10 cellular contexts compared by ENCODE assay signal in the genomic region with DNA sequence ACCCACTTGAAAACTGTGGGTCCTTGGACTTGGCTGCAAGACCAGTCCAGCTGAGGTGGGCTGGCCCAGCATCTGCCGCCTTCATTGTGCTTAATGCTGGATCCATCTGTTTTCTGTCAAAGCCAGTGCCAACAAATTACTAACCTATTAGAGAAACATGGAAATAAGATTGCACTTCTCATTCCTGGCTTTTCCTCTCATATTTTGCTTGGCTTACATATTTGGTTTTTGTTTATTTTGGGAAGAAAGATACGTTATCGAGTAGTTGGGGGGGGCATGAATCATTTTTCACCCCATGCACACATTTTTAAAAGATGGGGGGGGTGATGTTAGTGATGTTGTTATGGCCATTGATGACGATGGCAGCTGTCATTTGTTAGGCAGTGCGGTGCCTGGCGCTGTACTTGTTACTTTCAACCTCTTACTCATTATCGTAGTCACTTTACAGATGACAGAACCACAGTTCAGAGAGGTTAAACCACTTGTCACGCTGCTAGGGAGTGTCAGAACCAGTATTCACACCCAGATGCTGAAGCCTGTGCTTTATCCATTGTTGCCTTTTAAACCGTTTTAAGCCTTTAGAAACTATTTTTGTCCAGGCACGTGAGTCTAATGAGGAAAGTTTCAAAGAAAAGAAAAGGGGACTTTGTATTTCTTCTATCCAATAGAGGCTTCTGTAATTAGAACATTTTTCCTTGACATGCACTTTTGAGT.
DNase-seq lines count a peak whose midpoint lies in the region; ATAC-seq and TF ChIP-seq lines count a peak whose summit lies in the region.
"Had no signal": no experiment of that assay in that cellular context is flagged by ENCODE, and none has a peak within 500 bp of the region (broad histone marks: within the 10 kb centered on the region; RNA-seq: fewer than 3 reads in every experiment).

No MANE protein-coding gene starts in this region.

- H3K9me3 Mint-ChIP-seq in type B pancreatic cell = no peaks in the 10 kb centered on the region
- H3K9me3 Mint-ChIP-seq: activated B cell treated with CpG ODN at 0.5 μM for 24 hours had no signal

- H3K27ac Mint-ChIP-seq in type B pancreatic cell = no peak overlapping the region
- H3K27ac Mint-ChIP-seq: activated B cell treated with CpG ODN at 0.5 μM for 24 hours had no signal

- ATAC-seq in GM18867 (IDR thresholded peaks at IDR 0.05; ENCODE audit: unreplicated experiment) = peak; percentile 98
- no peak for ATAC-seq in GM18861 (IDR thresholded peaks at IDR 0.05; ENCODE audit: unreplicated experiment)
- ATAC-seq: K562 had no signal

- H3K4me1 Mint-ChIP-seq in type B pancreatic cell (ENCODE audit: unreplicated experiment) = peaks cover 42% of the 10 kb centered on the region
- H3K4me1 Mint-ChIP-seq: activated B cell treated with CpG ODN at 0.5 μM for 24 hours had no signal

- H3K4me3 Mint-ChIP-seq in type B pancreatic cell = no peak overlapping the region
- H3K4me3 Mint-ChIP-seq: activated B cell treated with CpG ODN at 0.5 μM for 24 hours had no signal

- DNase-seq in fibroblast of gingiva (ENCODE audit: low read depth) = peak; percentile 81
- DNase-seq in stimulated activated CD4-positive, alpha-beta T cell treated with anti-CD3 and anti-CD28 coated beads, Interleukin-1b, Interleukin-23, amount 100 ng/mL, for 48 hours = peak; percentile 63
- DNase-seq in NCI-H510A (lab: John Stamatoyannopoulos, UW) = no peak
- DNase-seq in NCI-H345 (lab: John Stamatoyannopoulos, UW) = no peak
- DNase-seq in type B pancreatic cell (ENCODE audit: extremely low spot score, unreplicated experiment) = no peak
- DNase-seq: activated B cell treated with CpG ODN at 0.5 μM for 24 hours had no signal

- H3K36me3 Mint-ChIP-seq in type B pancreatic cell = peaks cover 26% of the 10 kb centered on the region

- no peak for TF ChIP-seq CTCF in type B pancreatic cell (conservative IDR thresholded peaks at IDR 0.05)

- no peaks in the 10 kb centered on the region for H3K27me3 Mint-ChIP-seq in type B pancreatic cell
- H3K27me3 Mint-ChIP-seq: activated B cell treated with CpG ODN at 0.5 μM for 24 hours had no signal

TF ChIP-seq in PFSK-1, 5 proteins besides CTCF, POLR2A, EP300 and RAD21:
- TF ChIP-seq TAF1 (IDR thresholded peaks at IDR 0.05; ENCODE audit: borderline replicate concordance, insufficient read depth, low read length) (0 out of 2 replicates have a peak, but pooled peaks have one; percentile 28), SIN3A (IDR thresholded peaks at IDR 0.05; ENCODE audit: borderline replicate concordance, insufficient read depth, low read length) (peak; percentile 59; the same call in 1 of the 2 replicates), FOXP2 (optimal IDR thresholded peaks at IDR 0.05; ENCODE audit: borderline replicate concordance, extremely low read depth, extremely low read length, insufficient read depth) (no peak), POLR2AphosphoS5 (IDR thresholded peaks at IDR 0.05; ENCODE audit: low read depth, low read length) (no peak)
- TF ChIP-seq, protein P1, sequence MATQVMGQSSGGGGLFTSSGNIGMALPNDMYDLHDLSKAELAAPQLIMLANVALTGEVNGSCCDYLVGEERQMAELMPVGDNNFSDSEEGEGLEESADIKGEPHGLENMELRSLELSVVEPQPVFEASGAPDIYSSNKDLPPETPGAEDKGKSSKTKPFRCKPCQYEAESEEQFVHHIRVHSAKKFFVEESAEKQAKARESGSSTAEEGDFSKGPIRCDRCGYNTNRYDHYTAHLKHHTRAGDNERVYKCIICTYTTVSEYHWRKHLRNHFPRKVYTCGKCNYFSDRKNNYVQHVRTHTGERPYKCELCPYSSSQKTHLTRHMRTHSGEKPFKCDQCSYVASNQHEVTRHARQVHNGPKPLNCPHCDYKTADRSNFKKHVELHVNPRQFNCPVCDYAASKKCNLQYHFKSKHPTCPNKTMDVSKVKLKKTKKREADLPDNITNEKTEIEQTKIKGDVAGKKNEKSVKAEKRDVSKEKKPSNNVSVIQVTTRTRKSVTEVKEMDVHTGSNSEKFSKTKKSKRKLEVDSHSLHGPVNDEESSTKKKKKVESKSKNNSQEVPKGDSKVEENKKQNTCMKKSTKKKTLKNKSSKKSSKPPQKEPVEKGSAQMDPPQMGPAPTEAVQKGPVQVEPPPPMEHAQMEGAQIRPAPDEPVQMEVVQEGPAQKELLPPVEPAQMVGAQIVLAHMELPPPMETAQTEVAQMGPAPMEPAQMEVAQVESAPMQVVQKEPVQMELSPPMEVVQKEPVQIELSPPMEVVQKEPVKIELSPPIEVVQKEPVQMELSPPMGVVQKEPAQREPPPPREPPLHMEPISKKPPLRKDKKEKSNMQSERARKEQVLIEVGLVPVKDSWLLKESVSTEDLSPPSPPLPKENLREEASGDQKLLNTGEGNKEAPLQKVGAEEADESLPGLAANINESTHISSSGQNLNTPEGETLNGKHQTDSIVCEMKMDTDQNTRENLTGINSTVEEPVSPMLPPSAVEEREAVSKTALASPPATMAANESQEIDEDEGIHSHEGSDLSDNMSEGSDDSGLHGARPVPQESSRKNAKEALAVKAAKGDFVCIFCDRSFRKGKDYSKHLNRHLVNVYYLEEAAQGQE (IDR thresholded peaks at IDR 0.05; ENCODE audit: insufficient read depth in 1 of 2, low read depth in 2 of 2, low read length in 2 of 2) = no peak

Comparison
In these comparisons a context has a peak if more than half of its experiments do, and no peak if none do; other contexts are left out.
1. DNase-seq: peak in fibroblast of gingiva (single experiment) and stimulated activated CD4-positive, alpha-beta T cell treated with anti-CD3 and anti-CD28 coated beads, Interleukin-1b, Interleukin-23, amount 100 ng/mL, for 48 hours (single experiment); none in NCI-H510A (single experiment), NCI-H345 (single experiment) and type B pancreatic cell (single experiment).